Comparison of ENCODE assay signal across 16 cellular contexts in genomic region chr11:12745787-12746186, GRCh38.
A peak's percentile ranks its signal among the peaks of the same experiment; 100 is the strongest.
DNase-seq lines count a peak whose midpoint lies in the region; ATAC-seq, FAIRE-seq and TF ChIP-seq lines count a peak whose summit lies in the region.
"Had no signal": no experiment of that assay in that cellular context is flagged by ENCODE, and none has a peak within 500 bp of the region (broad histone marks: within the 10 kb centered on the region; RNA-seq: fewer than 3 reads in every experiment).

No MANE protein-coding gene starts in this region.

- no peak overlapping the region for H2AFZ ChIP-seq in PC-9
- no peak overlapping the region for H2AFZ ChIP-seq in HepG2 (ENCODE audit: low read length)

- in situ Hi-C loops in HepG2 (cut with HindIII; ENCODE audit: extremely low pct_ligation_motif_present, low pct_unique_long_range_greater_than_20kb), result no loop called here

- ATAC-seq in HG03457 (IDR thresholded peaks at IDR 0.05; ENCODE audit: unreplicated experiment) (no peak), HepG2 (no peak)
- ATAC-seq: activated CD4-positive, alpha-beta T cell treated with anti-CD3 and anti-CD28 coated beads for 36 hours had no signal

- no peak for TF ChIP-seq POLR2A in HepG2 (IDR thresholded peaks at IDR 0.05; ENCODE audit: insufficient read depth in 1 of 2, low read depth in 2 of 2, low read length in 2 of 2)

- H3K9me2 ChIP-seq in PC-9 (ENCODE audit: insufficient read depth), result no peaks in the 10 kb centered on the region

- intact Hi-C loops in PC-9 (cut with micrococcal nuclease; ENCODE audit: unreplicated experiment), result loop anchor here (2.0 kb wide), 1 partner anchor 21 kb away; no protein-coding TSS in a partner anchor
- intact Hi-C loops in HepG2 (cut with micrococcal nuclease; ENCODE audit: unreplicated experiment), result loop anchor here (2.0 kb wide), 1 partner anchor 69 kb away; no protein-coding TSS in a partner anchor

- H3K4me2 ChIP-seq in PC-9 (peak overlapping the region; percentile 55), HepG2 (ENCODE audit: low read depth, low read length) (no peak overlapping the region)

- H4K20me1 ChIP-seq in PC-9 (ENCODE audit: insufficient read depth), result peaks cover 6% of the 10 kb centered on the region
- H4K20me1 ChIP-seq in HepG2 (ENCODE audit: insufficient read depth, low read length), result peaks cover 17% of the 10 kb centered on the region

- no peak for FAIRE-seq in HepG2 (lab: Jason Lieb, UNC)
- FAIRE-seq: GM18507, small intestine had no signal

- no peaks in the 10 kb centered on the region for H3K9me3 ChIP-seq in PC-9 (ENCODE audit: insufficient read depth, low read depth)
- H3K9me3 ChIP-seq in right atrium auricular region, result no peaks in the 10 kb centered on the region
- H3K9me3 ChIP-seq in skeletal muscle tissue (ENCODE audit: control insufficient read depth in 3 of 3, low read length in 3 of 3), result no peaks in the 10 kb centered on the region
- H3K9me3 ChIP-seq in HepG2 (ENCODE audit: low read length), result no peaks in the 10 kb centered on the region
- H3K9me3 ChIP-seq: ascending aorta, BE2C, thoracic aorta had no signal

- H3K4me1 ChIP-seq in PC-9 (replicated peaks; ENCODE audit: insufficient read depth) (peaks cover 23% of the 10 kb centered on the region), right atrium auricular region (peaks cover 0 to 50% of the 10 kb centered on the region in 2 donors), skeletal muscle tissue (ENCODE audit: control insufficient read depth in 3 of 3, insufficient read depth in 3 of 3, low read length in 3 of 3) (peaks cover 40 to 69% (median 46%) of the 10 kb centered on the region in 3 donors), HepG2 (ENCODE audit: insufficient read depth, low read length) (peaks cover 42% of the 10 kb centered on the region)

- H3K4me3 ChIP-seq in PC-9 (no peak overlapping the region), right atrium auricular region (no peak overlapping the region), skeletal muscle tissue (ENCODE audit: low read length in 3 of 3) (peak overlapping the region; percentile 57 to 68 (median 61)), HepG2 (replicated peaks in 1 of 3; ENCODE audit: insufficient read depth in 1 of 3, low read depth in 2 of 3, low read length in 3 of 3) (no peak overlapping the region)
- H3K4me3 ChIP-seq: ascending aorta, thoracic aorta had no signal

- no peak for TF ChIP-seq RAD21 in HepG2 (CRISPR knock-in tag; IDR thresholded peaks at IDR 0.05)

- peaks cover 95% of the 10 kb centered on the region for H3K79me2 ChIP-seq in PC-9 (ENCODE audit: low read depth)
- peaks cover 25% of the 10 kb centered on the region for H3K79me2 ChIP-seq in HepG2 (ENCODE audit: insufficient read depth, low read length)

- H3F3A ChIP-seq in PC-9 (ENCODE audit: insufficient read depth, low read depth), result peaks cover 16% of the 10 kb centered on the region

- POLR2A ChIA-PET in PC-9 (lab: Charles Lee; ENCODE audit: unreplicated experiment), result no interaction called here
- POLR2A ChIA-PET in HepG2 (lab: Yijun Ruan, JAX), result no interaction called here

- no peak for TF ChIP-seq EP300 in HepG2 (IDR thresholded peaks at IDR 0.05; ENCODE audit: low read depth in 2 of 2, low read length in 2 of 2)
- TF ChIP-seq EP300 in HepG2 (CRISPR knock-in tag; IDR thresholded peaks at IDR 0.05; ENCODE audit: borderline replicate concordance), result no peak

- no peaks in the 10 kb centered on the region for H3K36me3 ChIP-seq in PC-9 (ENCODE audit: low read depth)
- H3K36me3 ChIP-seq in right atrium auricular region, result no peaks in the 10 kb centered on the region
- no peaks in the 10 kb centered on the region for H3K36me3 ChIP-seq in skeletal muscle tissue (ENCODE audit: control insufficient read depth in 3 of 3, insufficient read depth in 3 of 3, low read length in 3 of 3)
- no peaks in the 10 kb centered on the region for H3K36me3 ChIP-seq in HepG2 (replicated peaks in 1 of 2; ENCODE audit: control insufficient read depth in 1 of 2, insufficient read depth in 2 of 2, low read length in 2 of 2)
- H3K36me3 ChIP-seq: ascending aorta, BE2C, thoracic aorta had no signal

- CTCF ChIA-PET in PC-9 (lab: Charles Lee), result no interaction called here
- CTCF ChIA-PET in HepG2 (lab: Yijun Ruan, JAX; ENCODE audit: low intra/inter-chr PET ratio, low total read pairs), result no interaction called here

- WGBS in HepG2 (ENCODE audit: low lambda C conversion rate), result 91% methylated on average over 3 of the region's 3 CpGs

- TF ChIP-seq CTCF in PC-9 (conservative IDR thresholded peaks at IDR 0.05), result no peak
- no peak for TF ChIP-seq CTCF in right atrium auricular region (IDR thresholded peaks at IDR 0.05)
- no peak for TF ChIP-seq CTCF in HepG2 (CRISPR knock-in tag; IDR thresholded peaks at IDR 0.05)

- DNase-seq in HT-29 (ENCODE audit: low spot score), result peak; percentile 85
- DNase-seq in PC-9, result no peak
- no peak for DNase-seq in right atrium auricular region (ENCODE audit: low spot score)
- DNase-seq in stimulated activated CD4-positive, alpha-beta T cell treated with anti-CD3 and anti-CD28 coated beads, Interleukin-15, amount 100 ng/mL, for 24 hours, result no peak
- DNase-seq in HepG2 (ENCODE audit: low spot score), result no peak
- DNase-seq: activated CD4-positive, alpha-beta T cell treated with anti-CD3 and anti-CD28 coated beads for 36 hours; activated CD8-positive, alpha-beta memory T cell treated with anti-CD3 and anti-CD28 coated beads, Interleukin-2, amount 50 U/mL, for 48 hours; activated naive CD4-positive, alpha-beta T cell treated with Interleukin-2 at 50 U/mL for 16 hours; BE2C; erythroblast; small intestine had no signal

- H3K27me3 ChIP-seq in PC-9 (ENCODE audit: insufficient read depth, low read depth) (no peaks in the 10 kb centered on the region), right atrium auricular region (no peaks in the 10 kb centered on the region), skeletal muscle tissue (ENCODE audit: control insufficient read depth in 3 of 3, insufficient read depth in 3 of 3, low read length in 3 of 3) (no peaks in the 10 kb centered on the region), HepG2 (ENCODE audit: control insufficient read depth in 1 of 2, insufficient read depth in 2 of 2, low read length in 2 of 2) (no peaks in the 10 kb centered on the region)
- H3K27me3 ChIP-seq: ascending aorta, BE2C had no signal

- no TSS peak for BruUV-seq in PC-9 (replicated peaks; lab: Mats Ljungman, UMichigan)
- BruUV-seq in HepG2 (replicated peaks; lab: Mats Ljungman, UMichigan), result no TSS peak

- H3K27ac ChIP-seq in PC-9 (peak overlapping the region; percentile 37; the same call in 1 of the 2 replicates), right atrium auricular region (peak overlapping the region; percentile 40 to 85), skeletal muscle tissue (ENCODE audit: low read depth, low read length) (peak overlapping the region; percentile 87), HepG2 (ENCODE audit: extremely low read length, insufficient read depth, low read length) (no peak overlapping the region)
- H3K27ac ChIP-seq: ascending aorta, thoracic aorta had no signal

- H3K9ac ChIP-seq in skeletal muscle tissue (ENCODE audit: low read depth in 1 of 3, low read length in 3 of 3) (peak overlapping the region; percentile 68 to 79 (median 78)), HepG2 (ENCODE audit: insufficient read depth, low read depth, low read length) (no peak overlapping the region)

TF ChIP-seq in HepG2, 621 proteins besides CTCF, POLR2A, EP300 and RAD21:
- TF ChIP-seq NRL (CRISPR knock-in tag; IDR thresholded peaks at IDR 0.05; ENCODE audit: borderline replicate concordance) (no peak), ZNF430 (CRISPR knock-in tag; IDR thresholded peaks at IDR 0.05) (no peak), ZKSCAN1 (IDR thresholded peaks at IDR 0.05; ENCODE audit: low read length) (no peak), SNAI1 (CRISPR knock-in tag; IDR thresholded peaks at IDR 0.05; ENCODE audit: borderline replicate concordance) (no peak), ZNF569 (CRISPR knock-in tag; IDR thresholded peaks at IDR 0.05; ENCODE audit: borderline replicate concordance) (no peak), SOX13 (IDR thresholded peaks at IDR 0.05) (no peak), SOX13 (CRISPR knock-in tag; conservative IDR thresholded peaks at IDR 0.05 in 1 of 2, IDR thresholded peaks at IDR 0.05 in 1 of 2) (peak in 1 of 2 experiments; percentile 30; a peak in 1 of 4 replicates), ZSCAN29 (CRISPR knock-in tag; conservative IDR thresholded peaks at IDR 0.05) (no peak), HMG20B (CRISPR knock-in tag; conservative IDR thresholded peaks at IDR 0.05) (no peak), ZNF792 (CRISPR knock-in tag; IDR thresholded peaks at IDR 0.05) (no peak)
TF ChIP-seq in HepG2: peak in this region for 1.

Comparison
In these comparisons a context has a peak if more than half of its experiments do, and no peak if none do; other contexts are left out.
1. H3K4me3 ChIP-seq: peak in skeletal muscle tissue (3 of 3); none in PC-9 (single experiment), right atrium auricular region (0 of 2) and HepG2 (0 of 3).